8 cellular contexts compared by ENCODE assay signal in the genomic region with DNA sequence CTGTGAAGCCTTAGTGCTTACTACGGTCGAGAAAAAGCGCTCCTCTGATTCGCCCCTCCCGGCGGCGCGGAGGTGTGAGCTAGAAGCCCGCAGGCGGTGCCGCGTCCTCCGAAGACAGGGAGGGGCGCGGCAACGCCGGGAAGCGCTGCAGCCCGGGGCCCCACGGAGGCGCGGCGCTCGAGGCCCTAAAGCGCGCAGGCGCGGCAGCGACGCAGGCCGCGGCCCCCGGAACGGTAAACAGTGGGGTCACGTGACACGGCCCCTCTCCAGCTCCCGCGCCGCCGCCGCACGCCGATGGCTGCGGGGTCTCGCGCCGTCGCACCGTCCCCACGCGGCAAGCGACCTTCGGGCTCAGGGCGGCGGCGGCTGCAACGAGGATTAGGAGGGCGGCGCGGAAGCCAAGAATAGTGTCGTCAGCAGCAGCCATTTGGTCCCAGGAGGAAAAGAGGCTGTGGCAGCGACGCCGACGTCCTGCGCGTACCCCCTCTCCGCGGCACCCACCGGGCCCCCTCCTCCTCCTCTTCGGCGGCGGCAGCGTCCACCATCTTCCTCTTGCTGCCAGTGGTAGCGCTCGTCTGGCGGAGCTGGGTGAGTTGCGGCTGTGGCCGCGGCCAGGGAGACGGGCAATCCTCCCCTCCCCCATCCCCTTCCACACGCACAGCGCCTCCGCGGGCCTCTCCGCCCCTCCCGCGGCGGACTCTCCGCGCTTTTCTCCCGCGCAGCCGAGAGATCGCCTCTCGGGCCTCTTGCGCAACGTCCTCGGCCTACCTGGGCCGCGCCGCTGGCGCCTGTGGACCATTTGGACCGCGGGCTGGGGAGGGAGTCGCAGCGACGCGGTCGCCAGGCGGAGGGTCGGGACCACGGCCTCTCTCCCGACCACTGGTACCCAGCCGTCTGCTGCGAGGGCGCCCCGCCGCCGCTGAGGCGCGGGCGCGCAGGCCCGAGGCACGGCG. TPM values are rescaled to one million over a fixed set of nuclear protein-coding genes. Genes with fewer than 3 reads are reported as not detected.
DNase-seq lines count a peak whose midpoint lies in the region; ATAC-seq, FAIRE-seq and TF ChIP-seq lines count a peak whose summit lies in the region.

A gene with protein sequence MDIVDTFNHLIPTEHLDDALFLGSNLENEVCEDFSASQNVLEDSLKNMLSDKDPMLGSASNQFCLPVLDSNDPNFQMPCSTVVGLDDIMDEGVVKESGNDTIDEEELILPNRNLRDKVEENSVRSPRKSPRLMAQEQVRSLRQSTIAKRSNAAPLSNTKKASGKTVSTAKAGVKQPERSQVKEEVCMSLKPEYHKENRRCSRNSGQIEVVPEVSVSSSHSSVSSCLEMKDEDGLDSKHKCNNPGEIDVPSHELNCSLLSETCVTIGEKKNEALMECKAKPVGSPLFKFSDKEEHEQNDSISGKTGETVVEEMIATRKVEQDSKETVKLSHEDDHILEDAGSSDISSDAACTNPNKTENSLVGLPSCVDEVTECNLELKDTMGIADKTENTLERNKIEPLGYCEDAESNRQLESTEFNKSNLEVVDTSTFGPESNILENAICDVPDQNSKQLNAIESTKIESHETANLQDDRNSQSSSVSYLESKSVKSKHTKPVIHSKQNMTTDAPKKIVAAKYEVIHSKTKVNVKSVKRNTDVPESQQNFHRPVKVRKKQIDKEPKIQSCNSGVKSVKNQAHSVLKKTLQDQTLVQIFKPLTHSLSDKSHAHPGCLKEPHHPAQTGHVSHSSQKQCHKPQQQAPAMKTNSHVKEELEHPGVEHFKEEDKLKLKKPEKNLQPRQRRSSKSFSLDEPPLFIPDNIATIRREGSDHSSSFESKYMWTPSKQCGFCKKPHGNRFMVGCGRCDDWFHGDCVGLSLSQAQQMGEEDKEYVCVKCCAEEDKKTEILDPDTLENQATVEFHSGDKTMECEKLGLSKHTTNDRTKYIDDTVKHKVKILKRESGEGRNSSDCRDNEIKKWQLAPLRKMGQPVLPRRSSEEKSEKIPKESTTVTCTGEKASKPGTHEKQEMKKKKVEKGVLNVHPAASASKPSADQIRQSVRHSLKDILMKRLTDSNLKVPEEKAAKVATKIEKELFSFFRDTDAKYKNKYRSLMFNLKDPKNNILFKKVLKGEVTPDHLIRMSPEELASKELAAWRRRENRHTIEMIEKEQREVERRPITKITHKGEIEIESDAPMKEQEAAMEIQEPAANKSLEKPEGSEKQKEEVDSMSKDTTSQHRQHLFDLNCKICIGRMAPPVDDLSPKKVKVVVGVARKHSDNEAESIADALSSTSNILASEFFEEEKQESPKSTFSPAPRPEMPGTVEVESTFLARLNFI (N-terminal part only) (plus strand): TSS at position 240 of the 953 bp plus-strand sequence. CDS start 10,750 bp downstream, outside the sequence.

- TF ChIP-seq POLR2A in IMR-90 (IDR thresholded peaks at IDR 0.05; ENCODE audit: low read depth, low read length) (peak; percentile 78), endothelial cell of umbilical vein (IDR thresholded peaks at IDR 0.05; ENCODE audit: low read depth, low read length) (peak; percentile 60)

- H3K23ac ChIP-seq in IMR-90 (ENCODE audit: low read depth, low read length): peak within 1 kb of the TSS; percentile 76

- H3K18ac ChIP-seq in IMR-90 (ENCODE audit: low read depth, low read length): peak within 1 kb of the TSS; percentile 73

- H3K27ac ChIP-seq in IMR-90 (ENCODE audit: insufficient read depth, low read length): peak within 1 kb of the TSS; percentile 85
- H3K27ac ChIP-seq in OCI-LY7 (ENCODE audit: low read depth, low read length, poor library complexity, severe bottlenecking): peak within 1 kb of the TSS; percentile 77
- peak within 1 kb of the TSS; percentile 83 for H3K27ac ChIP-seq in endothelial cell of umbilical vein (ENCODE audit: insufficient read depth, low read depth, low read length)

- H2BK120ac ChIP-seq in IMR-90 (ENCODE audit: low read depth, low read length): peak within 1 kb of the TSS; percentile 69

- FAIRE-seq in endothelial cell of umbilical vein (lab: Jason Lieb, UNC): peak; percentile 82

- peaks cover 49% of the 10 kb centered on the region for H3K79me2 ChIP-seq in OCI-LY7 (ENCODE audit: insufficient read depth, low read depth, low read length)
- peaks cover 47% of the 10 kb centered on the region for H3K79me2 ChIP-seq in endothelial cell of umbilical vein (ENCODE audit: control insufficient read depth, insufficient read depth, low read length)

- POLR2A ChIA-PET in IMR-90 (lab: Charles Lee; ENCODE audit: unreplicated experiment) (interaction anchor here (0.5 kb wide), 1 partner anchor 17 kb away, joined by 3 read pairs; no protein-coding TSS in a partner anchor), OCI-LY7 (lab: Charles Lee) (interaction anchor here (0.6 to 2.5 kb wide), 16 partner anchors 10 to 283 kb away, joined by 3 to 15 read pairs (median 4); no protein-coding TSS in a partner anchor), endothelial cell of umbilical vein (lab: Charles Lee) (interaction anchor here (0.8 to 1.7 kb wide), 2 partner anchors 27 to 62 kb away, joined by 3 read pairs; no protein-coding TSS in a partner anchor)

- peak within 1 kb of the TSS; percentile 95 for H3K4me3 ChIP-seq in IMR-90 (ENCODE audit: insufficient read depth, low read depth, low read length)
- H3K4me3 ChIP-seq in OCI-LY7 (ENCODE audit: low read depth, low read length, poor library complexity, severe bottlenecking): peak within 1 kb of the TSS; percentile 78
- H3K4me3 ChIP-seq in endothelial cell of umbilical vein (replicated peaks in 1 of 3; ENCODE audit: insufficient read depth in 1 of 3, low read depth in 1 of 3, low read length in 3 of 3): peak within 1 kb of the TSS; percentile 75 to 96 (median 92)

- peak within 1 kb of the TSS; percentile 75 to 78; a peak in 3 of 4 replicates for H4K8ac ChIP-seq in IMR-90 (ENCODE audit: low read depth in 2 of 2, low read length in 2 of 2)

- peak within 1 kb of the TSS; percentile 71 for H3K4ac ChIP-seq in IMR-90 (ENCODE audit: low read depth, low read length)

- H4K20me1 ChIP-seq in IMR-90 (ENCODE audit: insufficient read depth, low read length) (peaks cover 25% of the 10 kb centered on the region), OCI-LY7 (ENCODE audit: insufficient read depth, low read length) (peaks cover 31% of the 10 kb centered on the region), endothelial cell of umbilical vein (replicated peaks; ENCODE audit: control insufficient read depth, extremely low read depth, insufficient read depth, low read length) (peaks cover 7% of the 10 kb centered on the region)

- BruUV-seq in IMR-90 (replicated peaks; lab: Mats Ljungman, UMichigan): no TSS peak
- BruUV-seq in OCI-LY7 (replicated peaks; lab: Mats Ljungman, UMichigan): no TSS peak
- no TSS peak for BruUV-seq in endothelial cell of umbilical vein (replicated peaks; lab: Mats Ljungman, UMichigan)

- DNase-seq in DMS114 treated with DMSO at 0.1 percent for 48 hours (lab: John Stamatoyannopoulos, UW; ENCODE audit: unreplicated experiment) (peak; percentile 77), IMR-90 (peak; percentile 84), OCI-LY7 (ENCODE audit: low spot score) (peak; percentile 96), activated T-cell treated with anti-CD3 and anti-CD28 coated beads for 1 hour (ENCODE audit: low read depth) (peak; percentile 82), endothelial cell of umbilical vein (ENCODE audit: low read depth, low spot score) (peak; percentile 87), middle frontal gyrus (ENCODE audit: extremely low spot score, low spot score) (peak; percentile 80)
- DNase-seq in stimulated activated CD8-positive, alpha-beta memory T cell treated with anti-CD3 and anti-CD28 coated beads, Interleukin-2, amount 100 ng/mL, for 48 hours (ENCODE audit: low read depth in 2 of 2): peak; percentile 80 to 88

- H3K9me3 ChIP-seq in IMR-90 (ENCODE audit: control insufficient read depth, insufficient read depth, low read length): no peaks in the 10 kb centered on the region
- H3K9me3 ChIP-seq in OCI-LY7 (ENCODE audit: low read length): no peaks in the 10 kb centered on the region
- H3K9me3 ChIP-seq in endothelial cell of umbilical vein (replicated peaks; ENCODE audit: control insufficient read depth, insufficient read depth, low read length): no peaks in the 10 kb centered on the region

- H3K36me3 ChIP-seq in IMR-90 (ENCODE audit: control insufficient read depth, insufficient read depth, low read length) (no peaks in the 10 kb centered on the region), OCI-LY7 (ENCODE audit: insufficient read depth, low read length) (peaks cover 15% of the 10 kb centered on the region; the same call in 1 of the 2 replicates), endothelial cell of umbilical vein (ENCODE audit: control insufficient read depth in 2 of 2, extremely low read depth in 1 of 2, insufficient read depth in 2 of 2, low read length in 2 of 2) (no peaks in the 10 kb centered on the region)

- peaks cover 2% of the 10 kb centered on the region; the same call in 1 of the 2 replicates for H3K9me1 ChIP-seq in IMR-90 (ENCODE audit: insufficient read depth, low read length)
- H3K9me1 ChIP-seq in endothelial cell of umbilical vein (replicated peaks; ENCODE audit: control insufficient read depth, extremely low read depth, insufficient read depth, low read length): no peaks in the 10 kb centered on the region

- peak within 1 kb of the TSS; percentile 99 for H2AFZ ChIP-seq in IMR-90 (replicated peaks; ENCODE audit: low read length, poor library complexity)
- peak within 1 kb of the TSS; percentile 98 for H2AFZ ChIP-seq in OCI-LY7 (ENCODE audit: low read length)
- peak within 1 kb of the TSS; percentile 97 for H2AFZ ChIP-seq in endothelial cell of umbilical vein (ENCODE audit: low read depth, low read length)

- TF ChIP-seq RAD21 in IMR-90 (IDR thresholded peaks at IDR 0.05; ENCODE audit: low read length): no peak

- H3K14ac ChIP-seq in IMR-90 (replicated peaks; ENCODE audit: low read depth, low read length): peak within 1 kb of the TSS; percentile 64

- H4K91ac ChIP-seq in IMR-90 (ENCODE audit: insufficient read depth, low read depth, low read length): peak within 1 kb of the TSS; percentile 50

- H3K56ac ChIP-seq in IMR-90 (ENCODE audit: extremely low read depth, insufficient read depth, low read length): peak within 1 kb of the TSS; percentile 70; the same call in 1 of the 2 replicates

- in situ Hi-C loops in IMR-90 (cut with MboI; ENCODE audit: low sequenced_read_pairs): no loop called here

- CTCF ChIA-PET in IMR-90 (lab: Yijun Ruan, JAX) (interaction anchor here (0.5 to 1.5 kb wide), 7 partner anchors 10 to 167 kb away, joined by 3 to 4 read pairs (median 3); no protein-coding TSS in a partner anchor), OCI-LY7 (lab: Charles Lee; ENCODE audit: unreplicated experiment) (interaction anchor here (1.3 to 1.5 kb wide), 2 partner anchors 28 to 46 kb away, joined by 4 to 6 read pairs; no protein-coding TSS in a partner anchor), endothelial cell of umbilical vein (lab: Charles Lee) (interaction anchor here (0.9 to 4.7 kb wide), 12 partner anchors 9 to 283 kb away, joined by 3 to 42 read pairs (median 4); no protein-coding TSS in a partner anchor)

- peak within 1 kb of the TSS; percentile 65 for H2BK5ac ChIP-seq in IMR-90 (ENCODE audit: low read depth, low read length, poor library complexity, severe bottlenecking)

- TF ChIP-seq CTCF in IMR-90 (conservative IDR thresholded peaks at IDR 0.05; ENCODE audit: low read depth, low read length): 0 out of 2 replicates have a peak, but pooled peaks have one; percentile 7
- peak; percentile 42 for TF ChIP-seq CTCF in OCI-LY7 (conservative IDR thresholded peaks at IDR 0.05; ENCODE audit: low read length)
- peak in 1 of 2 donors; percentile 3 for TF ChIP-seq CTCF in endothelial cell of umbilical vein (IDR thresholded peaks at IDR 0.05; ENCODE audit: extremely low read depth in 1 of 2, insufficient read depth in 1 of 2, low read depth in 1 of 2, low read length in 2 of 2)

- H2AK9ac ChIP-seq in IMR-90 (replicated peaks; ENCODE audit: low read depth, low read length, poor library complexity): peak within 1 kb of the TSS; percentile 70

- 0% methylated on average over 80 of the region's 127 CpGs; no CpG with 5 or more reads in 1 of the 2 experiments for WGBS in IMR-90 (ENCODE audit: extremely low coverage in 2 of 2, insufficient read length in 1 of 2), 2 experiments

- no peak within 1 kb of the TSS for H2AK5ac ChIP-seq in IMR-90 (ENCODE audit: low read depth, low read length)

- H3K27me3 ChIP-seq in IMR-90 (ENCODE audit: control insufficient read depth, insufficient read depth, low read length) (peaks cover 3% of the 10 kb centered on the region), endothelial cell of umbilical vein (ENCODE audit: control insufficient read depth in 2 of 2, insufficient read depth in 2 of 2, low read length in 2 of 2) (peaks cover 6 to 12% of the 10 kb centered on the region in 2 experiments)

- H3K9me2 ChIP-seq in OCI-LY7 (ENCODE audit: insufficient read depth, low read length): no peaks in the 10 kb centered on the region

- H2BK15ac ChIP-seq in IMR-90 (ENCODE audit: low read depth, low read length): no peak within 1 kb of the TSS

- peak; percentile 83 for ATAC-seq in GM21528 (IDR thresholded peaks at IDR 0.05; ENCODE audit: low FRiP score, unreplicated experiment)
- peak; percentile 92 for ATAC-seq in IMR-90 (ENCODE audit: low read depth)

- H2BK20ac ChIP-seq in IMR-90 (ENCODE audit: low read depth, low read length): no peak within 1 kb of the TSS

- H3K4me1 ChIP-seq in IMR-90 (ENCODE audit: control insufficient read depth, insufficient read depth, low read length) (no peaks in the 10 kb centered on the region; the same call in 1 of the 2 replicates), OCI-LY7 (ENCODE audit: insufficient read depth, low read length, poor library complexity, severe bottlenecking) (peaks cover 48% of the 10 kb centered on the region), endothelial cell of umbilical vein (ENCODE audit: control insufficient read depth, extremely low read depth, insufficient read depth, low read length) (peaks cover 14% of the 10 kb centered on the region)

- H3K4me2 ChIP-seq in IMR-90 (ENCODE audit: low read depth, low read length): peak within 1 kb of the TSS; percentile 95
- H3K4me2 ChIP-seq in OCI-LY7 (ENCODE audit: low read length): peak within 1 kb of the TSS; percentile 92
- peak within 1 kb of the TSS; percentile 98 for H3K4me2 ChIP-seq in endothelial cell of umbilical vein (ENCODE audit: insufficient read depth, low read length)

- dilution Hi-C loops in IMR-90 (cut with HindIII; ENCODE audit: low sequenced_read_pairs, unreplicated experiment) (no loop called here), endothelial cell of umbilical vein (cut with MboI; ENCODE audit: extremely low pct_ligation_motif_present, low sequenced_read_pairs) (no loop called here)

- H3K9ac ChIP-seq in IMR-90 (ENCODE audit: low read depth, low read length) (peak within 1 kb of the TSS; percentile 72), endothelial cell of umbilical vein (replicated peaks; ENCODE audit: extremely low read depth, insufficient read depth, low read length) (peak within 1 kb of the TSS; percentile 91)

- H3K79me1 ChIP-seq in IMR-90 (ENCODE audit: low read depth in 1 of 2, low read length in 2 of 2): peaks cover 6 to 26% of the 10 kb centered on the region in 2 experiments; a peak in 3 of 4 replicates

- intact Hi-C loops in IMR-90 (cut with micrococcal nuclease): loop anchor here (2.0 to 5.0 kb wide), 3 partner anchors 46 to 284 kb away; a partner anchor contains a TSS
- intact Hi-C loops in OCI-LY7 (cut with micrococcal nuclease; ENCODE audit: unreplicated experiment): loop anchor here (1.0 to 2.0 kb wide), 3 partner anchors 29 to 63 kb away; a partner anchor contains a TSS
- intact Hi-C loops in endothelial cell of umbilical vein (cut with micrococcal nuclease): loop anchor here (1.0 to 5.0 kb wide), 6 partner anchors 37 to 171 kb away; a partner anchor contains a TSS

- peak within 1 kb of the TSS; percentile 39 for H4K5ac ChIP-seq in IMR-90 (ENCODE audit: low read depth, low read length)

RNA-seq across cellular contexts. Expression of the gene that starts here (rescaled TPM):
- 27.8 and 46.9 TPM in 2 replicates for total RNA-seq in IMR-90 (2012; rRNA removed)
- polyA plus RNA-seq in IMR-90 (2012; rRNA removed): 5.4 and 5.6 TPM in 2 replicates
- 1.0 and 1.2 TPM in 2 replicates for polyA plus RNA-seq in IMR-90 (2012; cell fraction: cytosol; rRNA removed)
- polyA plus RNA-seq in IMR-90 (2012; cell fraction: nucleus; rRNA removed; ENCODE audit: low replicate concordance): 1.3 and 10.1 TPM in 2 replicates
- total RNA-seq in OCI-LY7 (2014; rRNA removed; shearing (Covaris generic)): 54.0 and 54.8 TPM in 2 replicates
- total RNA-seq in OCI-LY7 (2022): 92.5 and 106 TPM in 2 replicates
- total RNA-seq in endothelial cell of umbilical vein: 29.6 and 29.9 TPM in 2 replicates
- polyA plus RNA-seq in endothelial cell of umbilical vein: 3.9 and 4.6 TPM in 2 replicates
- 7.1 and 7.2 TPM in 2 replicates for polyA plus RNA-seq in endothelial cell of umbilical vein (2011; cell fraction: cytosol; rRNA removed)
- 14.5 and 18.0 TPM in 2 replicates for polyA plus RNA-seq in endothelial cell of umbilical vein (2011; cell fraction: nucleus; rRNA removed)
- polyA plus RNA-seq in endothelial cell of umbilical vein (2012): 11.9 and 18.6 TPM in 2 replicates
- 15.2 and 20.6 TPM in 2 replicates for polyA minus RNA-seq in endothelial cell of umbilical vein
- 32.4 TPM for polyA minus RNA-seq in endothelial cell of umbilical vein (2011; cell fraction: cytosol; rRNA and poly(A)+ RNA removed)
- polyA minus RNA-seq in endothelial cell of umbilical vein (2011; cell fraction: nucleus; rRNA and poly(A)+ RNA removed): 49.1 and 56.3 TPM in 2 replicates

Comparison
In these comparisons a context has a peak if more than half of its experiments do, and no peak if none do; other contexts are left out.
1. Peak in every context shown above with its lines: DNase-seq, ATAC-seq, H3K4me3 ChIP-seq and H3K27ac ChIP-seq.